Comparison of ENCODE assay signal across 8 cellular contexts in genomic region chr17:82065638-82066303, GRCh38. TPM values are rescaled to one million over a fixed set of nuclear protein-coding genes. Genes with fewer than 3 reads are reported as not detected.
DNase-seq lines count a peak whose midpoint lies in the region; ATAC-seq and TF ChIP-seq lines count a peak whose summit lies in the region.

DUS1L (minus strand) TSS chr17:82065804; CDS start chr17:82065059, 745 bp downstream.

- H3K36me3 ChIP-seq in SU-DHL-6 (ENCODE audit: low read length), result no peaks in the 10 kb centered on the region

- no peaks in the 10 kb centered on the region for H3K9me2 ChIP-seq in SU-DHL-6 (replicated peaks; ENCODE audit: insufficient read depth, low read length)

- TF ChIP-seq CTCF in GM13977 (IDR thresholded peaks at IDR 0.05; ENCODE audit: extremely low read depth, insufficient read depth, missing control alignments) (no peak), SU-DHL-6 (IDR thresholded peaks at IDR 0.05; ENCODE audit: insufficient read depth, low read length, poor library complexity, severe bottlenecking) (no peak)

- ATAC-seq in HG03432 (IDR thresholded peaks at IDR 0.05; ENCODE audit: unreplicated experiment) (peak; percentile 80), left cardiac atrium (peak; percentile 80 to 84)

- no peak for DNase-seq in A172 (ENCODE audit: low spot score)
- peak; percentile 96 for DNase-seq in GM13977 (ENCODE audit: low spot score)
- peak; percentile 71 for DNase-seq in left cardiac atrium
- DNase-seq in pulmonary artery endothelial cell (ENCODE audit: low read depth, low spot score), result no peak
- no peak for DNase-seq in ureter (ENCODE audit: low spot score)

- peak within 1 kb of the TSS; percentile 92 for H3K9ac ChIP-seq in SU-DHL-6 (ENCODE audit: low read length)

- peaks cover 8% of the 10 kb centered on the region; the same call in 1 of the 2 replicates for H3K79me2 ChIP-seq in SU-DHL-6 (ENCODE audit: insufficient read depth, low read length)

- H3K27me3 ChIP-seq in SU-DHL-6 (ENCODE audit: low read length), result no peaks in the 10 kb centered on the region

- peak within 1 kb of the TSS; percentile 39 for H3K27ac ChIP-seq in SU-DHL-6 (ENCODE audit: low read depth, low read length)
- peak within 1 kb of the TSS; percentile 43 for H3K27ac ChIP-seq in adipose tissue (ENCODE audit: low read depth, low read length)

- H3K9me3 ChIP-seq in SU-DHL-6 (ENCODE audit: insufficient read depth, low read length), result no peaks in the 10 kb centered on the region

- intact Hi-C loops in left cardiac atrium (cut with DNase I), result no loop called here

- no peaks in the 10 kb centered on the region for H3F3A ChIP-seq in SU-DHL-6 (ENCODE audit: insufficient read depth)

- H4K20me1 ChIP-seq in SU-DHL-6 (ENCODE audit: low read depth, low read length), result no peaks in the 10 kb centered on the region

- H2AFZ ChIP-seq in SU-DHL-6 (ENCODE audit: low read depth, low read length, severe bottlenecking), result peak within 1 kb of the TSS; percentile 75

- peak within 1 kb of the TSS; percentile 85 for H3K4me2 ChIP-seq in SU-DHL-6 (ENCODE audit: low read depth, low read length, poor library complexity, severe bottlenecking)

- H3K4me3 ChIP-seq in SU-DHL-6 (ENCODE audit: insufficient read depth, low read length, poor library complexity, severe bottlenecking), result peak within 1 kb of the TSS; percentile 59

- in situ Hi-C loops in GM13977 (cut with MboI; ENCODE audit: low pct_unique_long_range_greater_than_20kb, low sequenced_read_pairs, unreplicated experiment), result no loop called here

- WGBS in adipose tissue, 3 donors, result 9 to 15% (median 9%) methylated on average over 63 to 88 of the region's 88 CpGs

RNA-seq across cellular contexts. Expression of gene DUS1L, which starts in this region (rescaled TPM):
- 107 and 165 TPM in 2 replicates for total RNA-seq in A172 (2014; rRNA removed; shearing (Covaris generic))
- polyA plus RNA-seq in adipose tissue, result 100 to 1,000 TPM in 1 of 3 donors, 10 to 100 TPM in 2; 71.2 to 118 (median 80.9) TPM
- total RNA-seq in left cardiac atrium (10 to 100 TPM; 59.2 to 65.4 TPM), pulmonary artery endothelial cell (66.1 and 84.1 TPM in 2 replicates), ureter (158 TPM)

Comparison
In these comparisons a context has a peak if more than half of its experiments do, and no peak if none do; other contexts are left out.
1. DNase-seq: peak in GM13977 (single experiment) and left cardiac atrium (single experiment); none in A172 (single experiment), pulmonary artery endothelial cell (single experiment) and ureter (single experiment).